In the genomic region with DNA sequence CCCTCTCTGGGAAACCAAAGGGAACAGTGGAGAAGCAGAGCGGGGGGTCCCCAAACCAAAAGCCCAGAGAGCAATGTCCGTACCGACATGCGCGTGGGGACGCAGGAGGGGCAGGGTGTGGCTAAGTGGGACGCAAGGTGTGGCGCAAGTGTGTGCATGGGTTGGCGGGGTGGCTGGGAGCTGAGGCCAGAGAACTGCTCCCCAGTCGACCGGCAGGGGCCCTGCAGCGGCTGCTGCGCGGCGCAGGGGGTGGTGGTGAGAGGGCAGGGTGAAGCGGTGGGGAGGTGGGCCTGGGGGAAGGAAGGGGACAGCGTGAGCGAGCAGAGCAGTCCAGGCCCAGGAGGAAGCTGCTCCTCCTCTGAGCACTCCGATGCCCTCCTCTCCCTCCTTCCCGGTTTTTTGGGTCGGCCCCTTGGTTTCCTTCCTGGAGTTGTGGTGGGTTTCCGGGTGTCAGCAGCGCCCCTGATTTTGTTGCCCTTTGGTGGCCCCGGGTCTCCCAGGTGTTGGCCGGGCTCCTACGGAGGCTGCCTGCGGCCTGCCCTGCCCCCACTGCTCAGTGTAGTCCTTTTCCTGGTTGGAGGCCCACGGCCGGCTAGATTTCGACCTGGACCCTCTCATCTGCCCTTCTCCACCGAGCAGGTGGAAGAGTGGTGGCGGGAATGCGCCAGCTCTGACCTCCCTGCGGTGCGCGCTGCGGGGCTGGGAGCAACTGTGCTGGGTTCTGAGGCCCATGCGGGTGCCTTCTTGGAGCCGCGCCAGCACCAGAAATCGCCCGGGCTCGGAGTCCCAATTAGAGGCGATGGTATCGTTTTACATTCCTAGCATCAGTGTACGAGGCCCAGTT, we compare ENCODE assay signal across 16 cellular contexts. TPM values are rescaled to one million over a fixed set of nuclear protein-coding genes. Genes with fewer than 3 reads are reported as not detected.
DNase-seq lines count a peak whose midpoint lies in the region; ATAC-seq, FAIRE-seq and TF ChIP-seq lines count a peak whose summit lies in the region.
"Had no signal": no experiment of that assay in that cellular context is flagged by ENCODE, and none has a peak within 500 bp of the region (broad histone marks: within the 10 kb centered on the region; RNA-seq: fewer than 3 reads in every experiment).

No MANE protein-coding gene starts in this region.

- peak overlapping the region; percentile 80 for H4K91ac ChIP-seq in H1 (replicated peaks; ENCODE audit: insufficient read length, low read length)

- H3K4me3 ChIP-seq in H1 (ENCODE audit: extremely low read depth in 1 of 4, insufficient read depth in 2 of 4, low read depth in 3 of 4, low read length in 4 of 4) (no peak overlapping the region), lung (no peak overlapping the region), testis (peak overlapping the region; percentile 37 to 39)
- H3K4me3 ChIP-seq: coronary artery, GM12878 had no signal

- intact Hi-C loops in testis (cut with DNase I; ENCODE audit: low total_unique reads), result no loop called here

- no peaks in the 10 kb centered on the region for H3K79me2 ChIP-seq in H1 (ENCODE audit: control insufficient read depth in 1 of 2, insufficient read depth in 2 of 2, low read length in 2 of 2)

- H3K18ac ChIP-seq in H1 (ENCODE audit: extremely low read depth, low read length), result peak overlapping the region; percentile 90

- CTCF ChIA-PET in H1 (lab: Charles Lee; ENCODE audit: partially characterized antibody), result interaction anchor here (0.9 kb wide), 1 partner anchor 95 kb away, joined by 3 read pairs; no protein-coding TSS in a partner anchor

- TF ChIP-seq CTCF in H1 (IDR thresholded peaks at IDR 0.05; ENCODE audit: control extremely low read depth in 1 of 3, insufficient read depth in 1 of 3, low read depth in 1 of 3, low read length in 3 of 3) (no peak), lung (IDR thresholded peaks at IDR 0.05; ENCODE audit: control extremely low read depth, extremely low read depth) (no peak), testis (IDR thresholded peaks at IDR 0.05) (no peak)

- H2BK12ac ChIP-seq in H1 (ENCODE audit: low read depth, low read length), result peak overlapping the region; percentile 32; the same call in 1 of the 2 replicates

- H4K5ac ChIP-seq in H1 (ENCODE audit: insufficient read length, low read depth, low read length), result peak overlapping the region; percentile 64

- POLR2A ChIA-PET in H1 (lab: Charles Lee; ENCODE audit: partially characterized antibody), result no interaction called here

- H3K27ac ChIP-seq in H1 (ENCODE audit: low read depth, low read length) (no peak overlapping the region), lung (ENCODE audit: low read depth in 1 of 2, low read length in 1 of 2) (peak overlapping the region in 1 of 2 donors; percentile 43), testis (no peak overlapping the region)
- H3K27ac ChIP-seq: coronary artery had no signal

- no peak overlapping the region for H2BK20ac ChIP-seq in H1 (ENCODE audit: low read length)

- no peak for TF ChIP-seq EP300 in H1 (IDR thresholded peaks at IDR 0.05; ENCODE audit: borderline replicate concordance in 1 of 2, low read depth in 2 of 2, low read length in 2 of 2)

- H2BK5ac ChIP-seq in H1 (ENCODE audit: low read depth, low read length), result no peak overlapping the region

- no peak overlapping the region for H3K56ac ChIP-seq in H1 (replicated peaks; ENCODE audit: insufficient read length, low read depth, low read length)

- H3K4me2 ChIP-seq in H1 (ENCODE audit: insufficient read depth in 1 of 2, low read depth in 2 of 2, low read length in 2 of 2), result peak overlapping the region in 1 of 2 experiments; percentile 43; a peak in 1 of 4 replicates

- FAIRE-seq in H1 (lab: Jason Lieb, UNC), result no peak
- FAIRE-seq: GM12878 had no signal

- H2AFZ ChIP-seq in H1 (ENCODE audit: low read length), result peak overlapping the region; percentile 23; the same call in 1 of the 2 replicates

- H4K8ac ChIP-seq in H1 (ENCODE audit: extremely low read depth, insufficient read depth, low read length), result peak overlapping the region; percentile 75

- H2AK5ac ChIP-seq in H1 (ENCODE audit: low read depth, low read length), result no peak overlapping the region

- 81% methylated on average over 38 of the region's 46 CpGs; no CpG with 5 or more reads in 1 of the 2 experiments for WGBS in H1 (ENCODE audit: extremely low coverage in 1 of 2, insufficient coverage in 1 of 2, insufficient read length in 1 of 2, insufficient replicate concordance in 2 of 2, low coverage in 1 of 2, low lambda C conversion rate in 2 of 2, missing lambda C conversion rate in 1 of 2), 2 experiments
- 52 to 60% methylated on average over 44 to 46 of the region's 46 CpGs for WGBS in lung, 2 donors
- 41 to 57% methylated on average over 36 to 45 of the region's 46 CpGs for WGBS in testis, 2 donors

- H2BK15ac ChIP-seq in H1 (ENCODE audit: low read length), result peak overlapping the region; percentile 72; the same call in 1 of the 2 replicates

- no peaks in the 10 kb centered on the region; the same call in 1 of the 2 replicates for H3K23me2 ChIP-seq in H1 (ENCODE audit: low read depth, low read length)

- no peak overlapping the region for H3K4ac ChIP-seq in H1 (replicated peaks; ENCODE audit: insufficient read length, low read depth, low read length)

- H3K23ac ChIP-seq in H1 (ENCODE audit: insufficient read length), result no peak overlapping the region

- ATAC-seq in lung (ENCODE audit: insufficient read depth, low FRiP score) (peak; percentile 50), GM18505 (IDR thresholded peaks at IDR 0.05; ENCODE audit: unreplicated experiment) (no peak)
- ATAC-seq: GM12878; stimulated activated naive CD8-positive, alpha-beta T cell treated with anti-CD3 and anti-CD28 coated beads, Interleukin-15, Interleukin-2, amounts not matched to agents 100 U/mL and 50 U/mL, for 24 hours had no signal

- H3K9me3 ChIP-seq in H1 (ENCODE audit: insufficient read depth in 2 of 2, low read depth in 1 of 2, low read length in 1 of 2) (no peaks in the 10 kb centered on the region), lung (ENCODE audit: control insufficient read depth in 2 of 2, insufficient read depth in 1 of 2, low read length in 1 of 2) (peaks cover 0 to 2% of the 10 kb centered on the region in 2 donors), testis (no peaks in the 10 kb centered on the region)

- H3K27me3 ChIP-seq in H1 (replicated peaks in 1 of 4; ENCODE audit: control insufficient read depth in 3 of 4, extremely low read depth in 1 of 4, insufficient read depth in 3 of 4, low read length in 3 of 4) (0 out of 7 replicates have a peak, but pooled peaks cover 0 to 2% (median 0%) of the 10 kb centered on the region in 4 experiments), lung (ENCODE audit: control insufficient read depth, insufficient read depth) (no peaks in the 10 kb centered on the region), testis (no peaks in the 10 kb centered on the region)

- peak; percentile 1 for DNase-seq in NCI-H2171 (lab: John Stamatoyannopoulos, UW)
- DNase-seq in H1 (ENCODE audit: low read depth in 1 of 2, low spot score in 2 of 2), result peak in 1 of 2 experiments; percentile 56
- no peak for DNase-seq in lung (ENCODE audit: low spot score)
- no peak for DNase-seq in testis
- DNase-seq in cerebellar cortex (ENCODE audit: low spot score), result no peak
- no peak for DNase-seq in NCI-H748 treated with DMSO at 0.1 percent for 48 hours (lab: John Stamatoyannopoulos, UW)
- DNase-seq: activated gamma-delta T cell; anterior cingulate cortex; CD4-positive, CD25-positive, alpha-beta regulatory T cell; KBM-7; NCI-H1105; NCI-H345; stimulated activated naive CD8-positive, alpha-beta T cell treated with anti-CD3 and anti-CD28 coated beads, Interleukin-15, Interleukin-2, amounts not matched to agents 100 U/mL and 50 U/mL, for 24 hours had no signal

- TF ChIP-seq POLR2A in H1 (IDR thresholded peaks at IDR 0.05; ENCODE audit: control extremely low read depth in 1 of 2, low read depth in 2 of 2, low read length in 2 of 2) (no peak), testis (IDR thresholded peaks at IDR 0.05) (no peak), GM18505 (IDR thresholded peaks at IDR 0.05; ENCODE audit: borderline replicate concordance, extremely low read depth, insufficient read depth, insufficient read length) (no peak)

- H3K79me1 ChIP-seq in H1 (ENCODE audit: low read depth, low read length), result no peaks in the 10 kb centered on the region

- no peak overlapping the region for H3K14ac ChIP-seq in H1 (ENCODE audit: insufficient read length)

- no peaks in the 10 kb centered on the region for H3K36me3 ChIP-seq in H1 (ENCODE audit: control insufficient read depth in 2 of 4, insufficient read depth in 4 of 4, low read length in 3 of 4)
- no peaks in the 10 kb centered on the region for H3K36me3 ChIP-seq in lung (ENCODE audit: control insufficient read depth in 2 of 2, insufficient read depth in 2 of 2, low read length in 2 of 2)
- H3K36me3 ChIP-seq in testis (ENCODE audit: low read depth, missing control alignments), result no peaks in the 10 kb centered on the region

- no peak for TF ChIP-seq RAD21 in H1 (IDR thresholded peaks at IDR 0.05 in 1 of 2, conservative IDR thresholded peaks at IDR 0.05 in 1 of 2; ENCODE audit: low read depth in 2 of 2, low read length in 2 of 2)

- H3K9ac ChIP-seq in H1 (replicated peaks in 1 of 4; ENCODE audit: extremely low read depth in 1 of 4, low read depth in 3 of 4, low read length in 3 of 4), result no peak overlapping the region

- H2BK120ac ChIP-seq in H1 (replicated peaks; ENCODE audit: low read depth, low read length), result no peak overlapping the region

- peaks cover 0 to 13% (median 8%) of the 10 kb centered on the region in 4 experiments; a peak in 5 of 7 replicates for H3K4me1 ChIP-seq in H1 (replicated peaks in 1 of 4; ENCODE audit: control insufficient read depth in 3 of 4, insufficient read depth in 4 of 4, low read length in 3 of 4)
- peaks cover 0 to 11% of the 10 kb centered on the region in 2 donors for H3K4me1 ChIP-seq in lung (ENCODE audit: control insufficient read depth in 2 of 2, insufficient read depth in 2 of 2, low read length in 2 of 2)
- H3K4me1 ChIP-seq in testis, result no peaks in the 10 kb centered on the region

- H4K20me1 ChIP-seq in H1 (replicated peaks in 1 of 2; ENCODE audit: control insufficient read depth in 1 of 2, insufficient read depth in 2 of 2, low read length in 2 of 2), result peaks cover 0 to 1% of the 10 kb centered on the region in 2 experiments

RNA-seq across cellular contexts. Expression of a gene that starts 40.5 kb away (rescaled TPM):
- 31.9 and 32.5 TPM in 2 replicates for total RNA-seq in H1 (2021; fragmentation: NEBNext Ultra II Directional; extraction: Animal tissue kit (Norgen Biotek cat#: 25700))
- 42.4 and 59.4 TPM in 2 replicates for polyA plus RNA-seq in H1 (2011; rRNA removed)
- polyA plus RNA-seq in H1 (2011; cell fraction: cytosol; rRNA removed), result 39.1 TPM
- 70.0 TPM for polyA plus RNA-seq in H1 (2011; cell fraction: nucleus; rRNA removed)
- 26.0 to 34.8 TPM (median 30.2 TPM) in 4 replicates for polyA plus RNA-seq in H1 (2012, experiment 1 of 2)
- 26.7 TPM for polyA plus RNA-seq in H1 (2012, experiment 2 of 2)
- polyA plus RNA-seq in H1 (2013, experiment 1 of 2), result 46.2 TPM
- 41.3 TPM for polyA plus RNA-seq in H1 (2013, experiment 2 of 2)
- 2.0 and 2.8 TPM in 2 replicates for polyA minus RNA-seq in H1 (2011; rRNA and poly(A)+ RNA removed)
- polyA minus RNA-seq in H1 (2011; cell fraction: cytosol; rRNA and poly(A)+ RNA removed), result 12.6 TPM
- polyA minus RNA-seq in H1 (2011; cell fraction: nucleus; rRNA and poly(A)+ RNA removed), result 10.9 TPM
- total RNA-seq in lung, result 10 to 100 TPM in 1 of 2 donors, 1 to 10 TPM in 1; 4.6 to 31.2 TPM
- polyA plus RNA-seq in lung, result 10 to 100 TPM; 27.6 to 64.1 TPM
- 10 to 100 TPM; 18.8 to 22.8 TPM for total RNA-seq in testis
- 8.1 TPM for polyA plus RNA-seq in testis (ENCODE audit: insufficient read depth, low read depth, low replicate concordance)

Comparison
In these comparisons a context has a peak if more than half of its experiments do, and no peak if none do; other contexts are left out.
1. H3K4me3 ChIP-seq: peak in testis (2 of 2); none in H1 (0 of 4) and lung (single experiment).